18 cellular contexts compared by ENCODE assay signal in genomic region chr6:105593056-105593455, GRCh38.
A peak's percentile ranks its signal among the peaks of the same experiment; 100 is the strongest.
DNase-seq lines count a peak whose midpoint lies in the region; ATAC-seq and TF ChIP-seq lines count a peak whose summit lies in the region.
"Had no signal": no experiment of that assay in that cellular context is flagged by ENCODE, and none has a peak within 500 bp of the region (broad histone marks: within the 10 kb centered on the region; RNA-seq: fewer than 3 reads in every experiment).

No MANE protein-coding gene starts in this region.

- CTCF ChIA-PET in CD4-positive, alpha-beta T cell (lab: Charles Lee), result no interaction called here

- no peak for ATAC-seq in CD4-positive, alpha-beta T cell (ENCODE audit: poor library complexity)

- H3K4me3 ChIP-seq in BLaER1 treated with 17β-estradiol and CSF1 and Interleukin-3, amounts not matched to agents 10 nM and 100 nM, result no peak overlapping the region
- H3K4me3 ChIP-seq in hepatocyte, result no peak overlapping the region
- H3K4me3 ChIP-seq in prostate gland, result no peak overlapping the region
- H3K4me3 ChIP-seq: suprapubic skin had no signal

- peaks cover 15 to 71% (median 45%) of the 10 kb centered on the region in 10 experiments for H3K4me1 ChIP-seq in BLaER1 treated with 17β-estradiol and CSF1 and Interleukin-3, amounts not matched to agents 10 nM and 100 nM
- H3K4me1 ChIP-seq in hepatocyte (ENCODE audit: insufficient read depth) (peaks cover 8% of the 10 kb centered on the region), prostate gland (replicated peaks) (peaks cover 15% of the 10 kb centered on the region)

- intact Hi-C loops in prostate gland (cut with DNase I), result no loop called here
- intact Hi-C loops in CD4-positive, alpha-beta T cell (cut with DNase I, micrococcal nuclease), result no loop called here

- no peak for TF ChIP-seq POLR2A in prostate gland (IDR thresholded peaks at IDR 0.05)

- peak overlapping the region in 4 of 11 experiments; percentile 22 to 81 (median 52); a peak in 8 of 22 replicates for H3K27ac ChIP-seq in BLaER1 treated with 17β-estradiol and CSF1 and Interleukin-3, amounts not matched to agents 10 nM and 100 nM
- H3K27ac ChIP-seq in VCaP (peak overlapping the region; percentile 76), hepatocyte (peak overlapping the region; percentile 36), prostate gland (peak overlapping the region in 1 of 2 donors; percentile 36)
- no peak overlapping the region for H3K27ac ChIP-seq in CD4-positive, alpha-beta T cell (ENCODE audit: low read depth, low read length)

- peak; percentile 78 for DNase-seq in M059J (ENCODE audit: low read depth)
- no peak for DNase-seq in hepatocyte (ENCODE audit: low spot score)
- no peak for DNase-seq in DMS114 treated with DMSO at 0.1 percent for 48 hours (lab: John Stamatoyannopoulos, UW; ENCODE audit: unreplicated experiment)
- no peak for DNase-seq in activated CD4-positive, alpha-beta T cell treated with anti-CD3 and anti-CD28 coated beads, Interleukin-2, amount 50 U/mL, for 4 hours
- no peak for DNase-seq in prostate gland (ENCODE audit: low spot score)
- DNase-seq in CD4-positive, alpha-beta T cell, result no peak
- DNase-seq: activated B cell treated with CpG ODN at 0.5 μM for 24 hours; activated gamma-delta T cell; AML-193; amniotic stem cell; DMS 273 treated with DMSO at 0.1 percent for 48 hours; midbrain; NCI-H2029 treated with DMSO at 0.1 percent for 48 hours; NCI-H510A; stimulated activated CD4-positive, alpha-beta T cell treated with anti-CD3 and anti-CD28 coated beads, Interleukin-2, amount 100 ng/mL, for 48 hours had no signal

- H3K4me3 Mint-ChIP-seq in CD4-positive, alpha-beta T cell, result no peak overlapping the region
- H3K4me3 Mint-ChIP-seq: activated B cell treated with CpG ODN at 0.5 μM for 24 hours had no signal

- H3K27me3 Mint-ChIP-seq in CD4-positive, alpha-beta T cell, result no peaks in the 10 kb centered on the region
- H3K27me3 Mint-ChIP-seq: activated B cell treated with CpG ODN at 0.5 μM for 24 hours had no signal

- no peak overlapping the region for H2AFZ ChIP-seq in hepatocyte

- H3K9me3 Mint-ChIP-seq in CD4-positive, alpha-beta T cell, result no peaks in the 10 kb centered on the region
- H3K9me3 Mint-ChIP-seq: activated B cell treated with CpG ODN at 0.5 μM for 24 hours had no signal

- no peaks in the 10 kb centered on the region for H4K20me1 ChIP-seq in BLaER1 treated with 17β-estradiol and CSF1 and Interleukin-3, amounts not matched to agents 10 nM and 100 nM
- no peaks in the 10 kb centered on the region for H4K20me1 ChIP-seq in hepatocyte (ENCODE audit: insufficient read depth, poor library complexity, severe bottlenecking)

- H3K9me3 ChIP-seq in BLaER1 treated with 17β-estradiol and CSF1 and Interleukin-3, amounts not matched to agents 10 nM and 100 nM (replicated peaks in 1 of 11), result peaks cover 0 to 5% (median 3%) of the 10 kb centered on the region in 11 experiments; a peak in 9 of 22 replicates
- H3K9me3 ChIP-seq in hepatocyte (ENCODE audit: low read depth), result no peaks in the 10 kb centered on the region
- no peaks in the 10 kb centered on the region for H3K9me3 ChIP-seq in prostate gland
- H3K9me3 ChIP-seq in CD4-positive, alpha-beta T cell (ENCODE audit: control insufficient read depth, low read length), result no peaks in the 10 kb centered on the region
- H3K9me3 ChIP-seq: suprapubic skin had no signal

- POLR2A ChIA-PET in CD4-positive, alpha-beta T cell (lab: Charles Lee), result no interaction called here

- H3K27ac Mint-ChIP-seq in CD4-positive, alpha-beta T cell, result no peak overlapping the region
- H3K27ac Mint-ChIP-seq: activated B cell treated with CpG ODN at 0.5 μM for 24 hours had no signal

- no peak overlapping the region; a peak in 1 of 22 replicates for H3K9ac ChIP-seq in BLaER1 treated with 17β-estradiol and CSF1 and Interleukin-3, amounts not matched to agents 10 nM and 100 nM

- H3K9me2 ChIP-seq in hepatocyte (replicated peaks; ENCODE audit: insufficient read depth), result no peaks in the 10 kb centered on the region

- H3K79me2 ChIP-seq in hepatocyte, result no peaks in the 10 kb centered on the region

- no peak for TF ChIP-seq CTCF in VCaP (conservative IDR thresholded peaks at IDR 0.05)
- no peak for TF ChIP-seq CTCF in hepatocyte (IDR thresholded peaks at IDR 0.05; ENCODE audit: poor library complexity)
- no peak for TF ChIP-seq CTCF in prostate gland (IDR thresholded peaks at IDR 0.05)
- no peak for TF ChIP-seq CTCF in CD4-positive, alpha-beta T cell (IDR thresholded peaks at IDR 0.05)

- H3K36me3 ChIP-seq in BLaER1 treated with 17β-estradiol and CSF1 and Interleukin-3, amounts not matched to agents 10 nM and 100 nM, result no peaks in the 10 kb centered on the region
- H3K36me3 ChIP-seq in hepatocyte (replicated peaks; ENCODE audit: insufficient read depth, low read depth) (no peaks in the 10 kb centered on the region), prostate gland (no peaks in the 10 kb centered on the region)
- H3K36me3 ChIP-seq: suprapubic skin had no signal

- peaks cover 16% of the 10 kb centered on the region for H3K4me1 Mint-ChIP-seq in CD4-positive, alpha-beta T cell (ENCODE audit: low read depth)

- 86% methylated on average over 3 of the region's 3 CpGs for WGBS in hepatocyte (ENCODE audit: low lambda C conversion rate, missing lambda C conversion rate)
- 69% methylated on average over 3 of the region's 3 CpGs for whole genome bisulfite sequencing in prostate gland

- no peaks in the 10 kb centered on the region for H3K27me3 ChIP-seq in BLaER1 treated with 17β-estradiol and CSF1 and Interleukin-3, amounts not matched to agents 10 nM and 100 nM
- H3K27me3 ChIP-seq in hepatocyte, result no peaks in the 10 kb centered on the region
- H3K27me3 ChIP-seq in prostate gland (replicated peaks; ENCODE audit: insufficient read depth), result no peaks in the 10 kb centered on the region
- H3K27me3 ChIP-seq in CD4-positive, alpha-beta T cell (ENCODE audit: control insufficient read depth, insufficient read depth, low read length), result no peaks in the 10 kb centered on the region
- H3K27me3 ChIP-seq: suprapubic skin had no signal

- peak overlapping the region in 6 of 11 experiments; percentile 21 to 69 (median 42); a peak in 11 of 22 replicates for H3K4me2 ChIP-seq in BLaER1 treated with 17β-estradiol and CSF1 and Interleukin-3, amounts not matched to agents 10 nM and 100 nM
- no peak overlapping the region for H3K4me2 ChIP-seq in hepatocyte

- H3K36me3 Mint-ChIP-seq in CD4-positive, alpha-beta T cell (ENCODE audit: low read depth), result no peaks in the 10 kb centered on the region
